Comparison of ENCODE assay signal across 8 cellular contexts in the genomic region with DNA sequence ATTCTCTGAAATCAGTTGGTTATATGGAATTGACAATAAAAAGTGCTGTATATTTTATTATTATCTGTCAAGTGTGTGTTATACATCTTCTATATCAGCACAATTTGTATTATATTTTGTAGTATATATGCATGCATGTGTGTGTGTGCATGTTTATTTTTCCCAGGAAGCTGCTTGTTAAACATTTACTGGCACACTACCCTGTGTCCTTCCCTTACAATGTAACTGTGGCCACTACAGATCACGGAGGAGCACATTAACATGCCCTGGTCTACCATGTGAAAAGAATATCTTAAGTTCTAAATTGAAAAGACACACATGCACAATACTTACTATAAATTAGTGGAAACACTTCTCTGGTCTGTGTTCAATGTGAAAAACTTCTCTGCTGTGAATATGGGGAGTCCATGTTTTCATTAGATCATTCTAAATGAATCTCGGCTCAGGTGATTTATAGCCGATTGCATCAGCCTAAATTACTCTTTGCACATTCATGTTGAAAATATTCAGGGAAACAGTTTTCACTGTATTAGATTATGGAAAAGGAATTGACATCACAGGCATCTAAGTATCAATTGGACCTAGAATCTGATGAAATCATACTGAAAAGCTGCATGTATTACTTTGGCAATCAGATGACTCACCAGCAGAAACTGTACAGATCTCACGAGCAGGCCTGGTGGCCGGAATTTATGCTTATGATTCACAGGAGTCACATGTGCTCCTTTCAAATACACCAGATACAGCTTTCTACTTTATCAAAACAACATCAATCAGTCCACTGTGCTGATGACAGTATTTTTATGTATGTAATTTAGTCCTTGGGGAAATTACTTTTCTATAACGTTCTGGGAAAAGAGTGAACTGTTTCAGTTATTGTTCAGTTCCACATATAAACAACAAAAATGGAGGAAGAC. TPM values are rescaled to one million over a fixed set of nuclear protein-coding genes. Genes with fewer than 3 reads are reported as not detected.
DNase-seq lines count a peak whose midpoint lies in the region; ATAC-seq and TF ChIP-seq lines count a peak whose summit lies in the region.

No MANE protein-coding gene starts in this region.

- in situ Hi-C loops in astrocyte of the cerebellum (cut with HindIII; ENCODE audit: low sequenced_read_pairs): no loop called here

- H3K27me3 ChIP-seq in stomach: no peaks in the 10 kb centered on the region

- no peaks in the 10 kb centered on the region for H3K4me1 Mint-ChIP-seq in T-helper 17 cell

- peak; percentile 28 for DNase-seq in NCI-H2029 (lab: John Stamatoyannopoulos, UW)
- peak; percentile 94 for DNase-seq in astrocyte of the cerebellum (ENCODE audit: low read depth)
- peak; percentile 71 for DNase-seq in inferior parietal cortex (ENCODE audit: extremely low spot score)
- peak; percentile 58 for DNase-seq in stomach
- no peak for DNase-seq in T-helper 17 cell

- no peak for TF ChIP-seq POLR2A in stomach (IDR thresholded peaks at IDR 0.05)

- ATAC-seq in GM18909 (IDR thresholded peaks at IDR 0.05; ENCODE audit: poor library complexity, unreplicated experiment) (peak; percentile 62), HG02970 (IDR thresholded peaks at IDR 0.05; ENCODE audit: low FRiP score, unreplicated experiment) (no peak), T-helper 17 cell (no peak), GM19455 (IDR thresholded peaks at IDR 0.05; ENCODE audit: unreplicated experiment) (no peak)

- WGBS in stomach, 5 donors: 17 to 23% (median 18%) methylated on average over 6 of the region's 6 CpGs

- no peak overlapping the region for H3K27ac Mint-ChIP-seq in T-helper 17 cell

- no peaks in the 10 kb centered on the region for H3K27me3 Mint-ChIP-seq in T-helper 17 cell

- no peak overlapping the region for H3K4me3 Mint-ChIP-seq in T-helper 17 cell

- H3K9me3 ChIP-seq in stomach (no peaks in the 10 kb centered on the region), T-helper 17 cell (ENCODE audit: control insufficient read depth, low read length, poor library complexity, severe bottlenecking) (no peaks in the 10 kb centered on the region)

- no peaks in the 10 kb centered on the region for H3K36me3 Mint-ChIP-seq in T-helper 17 cell (ENCODE audit: low read depth)

- TF ChIP-seq EP300 in stomach (IDR thresholded peaks at IDR 0.05): no peak

- H3K27ac ChIP-seq in stomach: peak overlapping the region; percentile 56 to 84 (median 73)

- H3K36me3 ChIP-seq in stomach: no peaks in the 10 kb centered on the region

- peaks cover 11 to 86% (median 55%) of the 10 kb centered on the region in 4 donors for H3K4me1 ChIP-seq in stomach

- intact Hi-C loops in stomach (cut with DNase I; ENCODE audit: low total_unique reads): no loop called here

- TF ChIP-seq CTCF in astrocyte of the cerebellum (IDR thresholded peaks at IDR 0.05; ENCODE audit: low read depth, low read length, missing control alignments): peak; percentile 57
- peak in 4 of 7 experiments; percentile 19 to 37 (median 24) for TF ChIP-seq CTCF in stomach (IDR thresholded peaks at IDR 0.05)

- H3K4me3 ChIP-seq in astrocyte of the cerebellum (ENCODE audit: low read depth, low read length) (no peak overlapping the region), stomach (no peak overlapping the region)

RNA-seq across cellular contexts. Expression of a gene that starts 39.4 kb away (rescaled TPM):
- 10 to 100 TPM; 19.3 to 32.2 (median 28.1) TPM for total RNA-seq in stomach
- 10 to 100 TPM in 2 of 3 donors, 1 to 10 TPM in 1; 6.7 to 11.9 (median 11.8) TPM for polyA plus RNA-seq in stomach
- under 1 TPM in 1 of 2 donors, not detected in 1; 0.31 TPM for total RNA-seq in T-helper 17 cell

Comparison
In these comparisons a context has a peak if more than half of its experiments do, and no peak if none do; other contexts are left out.
1. DNase-seq: peak in NCI-H2029 (single experiment), astrocyte of the cerebellum (single experiment), inferior parietal cortex (single experiment) and stomach (single experiment); none in T-helper 17 cell (0 of 3).
2. RNA of a gene that starts 39.4 kb away (total RNA-seq): 19.3 to 32.2 TPM in stomach; 0.31 TPM in T-helper 17 cell; every median in the first group is over 10 times any median in the second.